In genomic region chr1:202860744-202861419, GRCh38 we compare ENCODE assay signal across 8 cellular contexts. TPM values are rescaled to one million over a fixed set of nuclear protein-coding genes. Genes with fewer than 3 reads are reported as not detected.
DNase-seq lines count a peak whose midpoint lies in the region; ATAC-seq and TF ChIP-seq lines count a peak whose summit lies in the region.

No MANE protein-coding gene starts in this region.

- WGBS in endodermal cell (ENCODE audit: insufficient coverage in 1 of 2, insufficient read length in 1 of 2), 2 experiments: 2 to 7% methylated on average over 15 to 50 of the region's 50 CpGs
- WGBS in stomach, 5 donors: 0 to 4% (median 2%) methylated on average over 16 to 50 of the region's 50 CpGs

- no peak for TF ChIP-seq EP300 in stomach (IDR thresholded peaks at IDR 0.05)

- ATAC-seq in GM19455 (IDR thresholded peaks at IDR 0.05; ENCODE audit: unreplicated experiment) (peak; percentile 31), HG02973 (IDR thresholded peaks at IDR 0.05; ENCODE audit: unreplicated experiment) (no peak)

- peak overlapping the region; percentile 87 for H3K4me3 Mint-ChIP-seq in activated CD4-positive, alpha-beta T cell treated with anti-CD3 and anti-CD28 coated beads, Interleukin-2, amount 10 ng/mL, durations not matched to agents 24 days and 14 days
- peak overlapping the region; percentile 90 for H3K4me3 Mint-ChIP-seq in endodermal cell

- H3K27me3 ChIP-seq in BE2C (no peaks in the 10 kb centered on the region), endodermal cell (ENCODE audit: control insufficient read depth, insufficient read depth, low read length, poor library complexity, severe bottlenecking) (peaks cover 19% of the 10 kb centered on the region), stomach (no peaks in the 10 kb centered on the region)

- peak overlapping the region; percentile 71 for H3K9ac ChIP-seq in endodermal cell (ENCODE audit: extremely low read depth, low read length, poor library complexity, severe bottlenecking)

- H3K36me3 ChIP-seq in BE2C (no peaks in the 10 kb centered on the region), endodermal cell (ENCODE audit: control insufficient read depth, insufficient read depth, low read length) (no peaks in the 10 kb centered on the region), stomach (no peaks in the 10 kb centered on the region)

- H3K27ac Mint-ChIP-seq in activated CD4-positive, alpha-beta T cell treated with anti-CD3 and anti-CD28 coated beads, Interleukin-2, amount 10 ng/mL, durations not matched to agents 24 days and 14 days: no peak overlapping the region
- H3K27ac Mint-ChIP-seq in endodermal cell: peak overlapping the region; percentile 98

- peaks cover 63% of the 10 kb centered on the region for H3K27me3 Mint-ChIP-seq in activated CD4-positive, alpha-beta T cell treated with anti-CD3 and anti-CD28 coated beads, Interleukin-2, amount 10 ng/mL, durations not matched to agents 24 days and 14 days
- H3K27me3 Mint-ChIP-seq in endodermal cell (ENCODE audit: insufficient read depth): peaks cover 4% of the 10 kb centered on the region

- TF ChIP-seq CTCF in BE2C (IDR thresholded peaks at IDR 0.05; ENCODE audit: low read depth, low read length) (no peak), endodermal cell (conservative IDR thresholded peaks at IDR 0.05) (no peak), stomach (IDR thresholded peaks at IDR 0.05) (no peak)

- intact Hi-C loops in activated CD4-positive, alpha-beta T cell treated with anti-CD3 and anti-CD28 coated beads, Interleukin-2, amount 10 ng/mL, durations not matched to agents 24 days and 14 days (cut with micrococcal nuclease): loop anchor here (5.0 kb wide), 1 partner anchor 146 kb away; the partner anchor contains the start of gene TMEM183A
- intact Hi-C loops in stomach (cut with DNase I; ENCODE audit: low total_unique reads): no loop called here

- peak; percentile 67 for DNase-seq in BE2C
- DNase-seq in NCI-H1092 treated with DMSO at 0.1 percent for 48 hours (lab: John Stamatoyannopoulos, UW): peak; percentile 68
- peak; percentile 78 for DNase-seq in activated CD4-positive, alpha-beta T cell treated with anti-CD3 and anti-CD28 coated beads, Interleukin-2, amount 10 ng/mL, durations not matched to agents 24 days and 14 days
- DNase-seq in endodermal cell: peak; percentile 94
- DNase-seq in mucosa of gallbladder (ENCODE audit: low spot score): peak; percentile 86
- peak; percentile 77 for DNase-seq in stomach

- TF ChIP-seq POLR2A in stomach (IDR thresholded peaks at IDR 0.05): no peak

- no peaks in the 10 kb centered on the region for H3K9me3 Mint-ChIP-seq in activated CD4-positive, alpha-beta T cell treated with anti-CD3 and anti-CD28 coated beads, Interleukin-2, amount 10 ng/mL, durations not matched to agents 24 days and 14 days
- no peaks in the 10 kb centered on the region for H3K9me3 Mint-ChIP-seq in endodermal cell

- no peaks in the 10 kb centered on the region for H3K4me1 ChIP-seq in BE2C
- H3K4me1 ChIP-seq in endodermal cell (ENCODE audit: control insufficient read depth, insufficient read depth, low read length): no peaks in the 10 kb centered on the region
- peaks cover 4 to 32% (median 22%) of the 10 kb centered on the region in 4 donors for H3K4me1 ChIP-seq in stomach

- H3K9me3 ChIP-seq in BE2C (no peaks in the 10 kb centered on the region), endodermal cell (ENCODE audit: control insufficient read depth, low read length) (no peaks in the 10 kb centered on the region), stomach (no peaks in the 10 kb centered on the region)

- peak overlapping the region; percentile 79 for H3K4me3 ChIP-seq in BE2C (ENCODE audit: low read depth, low read length)
- H3K4me3 ChIP-seq in endodermal cell (ENCODE audit: low read length): peak overlapping the region; percentile 82
- peak overlapping the region; percentile 70 to 94 (median 81) for H3K4me3 ChIP-seq in stomach

- H3K4me1 Mint-ChIP-seq in activated CD4-positive, alpha-beta T cell treated with anti-CD3 and anti-CD28 coated beads, Interleukin-2, amount 10 ng/mL, durations not matched to agents 24 days and 14 days: peaks cover 13% of the 10 kb centered on the region
- peaks cover 6% of the 10 kb centered on the region for H3K4me1 Mint-ChIP-seq in endodermal cell

- H3K27ac ChIP-seq in endodermal cell (ENCODE audit: low read depth, low read length) (peak overlapping the region; percentile 58), stomach (peak overlapping the region; percentile 44 to 82 (median 67))

- H3K36me3 Mint-ChIP-seq in activated CD4-positive, alpha-beta T cell treated with anti-CD3 and anti-CD28 coated beads, Interleukin-2, amount 10 ng/mL, durations not matched to agents 24 days and 14 days (ENCODE audit: low read depth): no peaks in the 10 kb centered on the region
- peaks cover 7% of the 10 kb centered on the region for H3K36me3 Mint-ChIP-seq in endodermal cell (ENCODE audit: low read depth)

RNA-seq across cellular contexts. Expression of gene RABIF, which starts 28.1 kb away (rescaled TPM):
- polyA plus RNA-seq in BE2C (2012; ENCODE audit: insufficient read depth, insufficient read length, low read depth): 23.4 TPM
- total RNA-seq in activated CD4-positive, alpha-beta T cell treated with anti-CD3 and anti-CD28 coated beads, Interleukin-2, amount 10 ng/mL, durations not matched to agents 24 days and 14 days: 11.8 and 12.7 TPM in 2 replicates
- total RNA-seq in endodermal cell: 1 to 10 TPM; 7.8 to 8.2 TPM
- 10.1 TPM for polyA plus RNA-seq in endodermal cell (2013, experiment 1 of 2)
- polyA plus RNA-seq in endodermal cell (2013, experiment 2 of 2): 8.5 TPM
- 11.0 TPM for total RNA-seq in mucosa of gallbladder
- total RNA-seq in stomach: 1 to 10 TPM in 2 of 5 donors, under 1 TPM in 1, not detected in 2; 0.45 to 5.1 (median 4.2) TPM
- polyA plus RNA-seq in stomach: 1 to 10 TPM; 4.9 to 9.1 (median 6.1) TPM

RNA-seq across cellular contexts. Expression of gene PCAT6, which starts 50.1 kb away (rescaled TPM):
- 0.71 TPM for polyA plus RNA-seq in BE2C (2012; ENCODE audit: insufficient read depth, insufficient read length, low read depth)
- 0.83 and 1.4 TPM in 2 replicates for total RNA-seq in activated CD4-positive, alpha-beta T cell treated with anti-CD3 and anti-CD28 coated beads, Interleukin-2, amount 10 ng/mL, durations not matched to agents 24 days and 14 days
- 1 to 10 TPM; 2.3 to 5.0 TPM for total RNA-seq in endodermal cell
- 14.1 TPM for polyA plus RNA-seq in endodermal cell (2013, experiment 1 of 2)
- polyA plus RNA-seq in endodermal cell (2013, experiment 2 of 2): 13.0 TPM
- total RNA-seq in mucosa of gallbladder: 2.3 TPM
- not detected for total RNA-seq in stomach
- 1 to 10 TPM; 1.2 to 3.9 (median 2.7) TPM for polyA plus RNA-seq in stomach

RNA-seq across cellular contexts. Expression of gene KDM5B, which starts 52.7 kb away (rescaled TPM):
- polyA plus RNA-seq in BE2C (2012; ENCODE audit: insufficient read depth, insufficient read length, low read depth): 22.7 TPM
- 83.2 and 92.7 TPM in 2 replicates for total RNA-seq in activated CD4-positive, alpha-beta T cell treated with anti-CD3 and anti-CD28 coated beads, Interleukin-2, amount 10 ng/mL, durations not matched to agents 24 days and 14 days
- total RNA-seq in endodermal cell: 100 to 1,000 TPM; 207 to 219 TPM
- polyA plus RNA-seq in endodermal cell (2013, experiment 1 of 2): 115 TPM
- polyA plus RNA-seq in endodermal cell (2013, experiment 2 of 2): 103 TPM
- 75.0 TPM for total RNA-seq in mucosa of gallbladder
- total RNA-seq in stomach: 100 to 1,000 TPM in 2 of 5 donors, 10 to 100 TPM in 3; 46.0 to 229 (median 84.5) TPM
- 10 to 100 TPM in 1 of 3 donors, 1 to 10 TPM in 2; 6.5 to 13.4 (median 7.2) TPM for polyA plus RNA-seq in stomach
